31 cellular contexts compared by ENCODE assay signal in the genomic region with DNA sequence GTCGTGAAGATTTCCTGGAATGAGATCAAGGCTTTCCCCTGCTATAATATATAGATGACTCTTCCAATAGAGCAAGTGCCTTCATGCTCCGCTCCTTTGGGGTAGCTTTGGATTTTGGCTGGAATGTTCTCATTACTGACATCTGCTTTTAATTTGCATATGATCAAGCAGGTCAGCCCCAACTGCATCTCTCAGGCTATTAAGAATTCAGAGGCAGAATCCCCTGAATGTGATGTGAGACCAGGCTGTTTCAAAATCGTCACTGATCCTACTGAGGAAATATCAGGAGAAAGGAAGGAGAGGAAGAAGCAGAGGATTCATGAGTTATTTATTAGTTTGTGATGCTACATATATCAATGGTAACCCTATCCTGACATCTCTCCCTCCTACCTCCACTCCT.
"Had no signal": no experiment of that assay in that cellular context is flagged by ENCODE, and none has a peak within 500 bp of the region (broad histone marks: within the 10 kb centered on the region; RNA-seq: fewer than 3 reads in every experiment).

No MANE protein-coding gene starts in this region.

- DNase-seq: activated B cell treated with CpG ODN at 0.5 μM for 24 hours; activated CD4-positive, alpha-beta memory T cell treated with anti-CD3 and anti-CD28 coated beads, Interleukin-2, amount 10 ng/mL, durations not matched to agents 7 days and 5 days; activated CD4-positive, alpha-beta T cell treated with anti-CD3 and anti-CD28 coated beads for 4 hours; activated CD4-positive, CD25-positive, alpha-beta regulatory T cell treated with anti-CD3 and anti-CD28 coated beads, Interleukin-2, amount 50 U/mL, for 72 hours; activated CD8-positive, alpha-beta memory T cell treated with anti-CD3 and anti-CD28 coated beads for 24 hours; activated CD8-positive, alpha-beta memory T cell treated with anti-CD3 and anti-CD28 coated beads, Interleukin-2, amount 10 ng/mL, durations not matched to agents 7 days and 5 days; activated CD8-positive, alpha-beta memory T cell treated with anti-CD3 and anti-CD28 coated beads, Interleukin-2, amount 50 U/mL, for 48 hours; activated effector memory CD4-positive, alpha-beta T cell treated with Interleukin-2 at 50 U/mL for 16 hours; activated naive CD4-positive, alpha-beta T cell treated with anti-CD3 and anti-CD28 coated beads, Interleukin-2, amount 10 ng/mL, durations not matched to agents 7 days and 5 days; activated naive CD8-positive, alpha-beta T cell treated with anti-CD3 and anti-CD28 coated beads, Interleukin-2, amount 50 U/mL, for 24 hours; activated T-cell treated with anti-CD3 and anti-CD28 coated beads, Interleukin-2, amount 50 U/mL, for 48 hours; aorta; brain microvascular endothelial cell; central memory CD4-positive, alpha-beta T cell; Kasumi-1; MG63; NCI-H1048; NCI-H1105 treated with DMSO at 0.1 percent for 48 hours; NCI-H1436; NCI-H1694; NCI-H1930; NCI-H2081 treated with DMSO at 0.1 percent for 48 hours; NCI-H226; NCI-H446 treated with DMSO at 0.1 percent for 48 hours; NCI-H524 treated with DMSO at 0.1 percent for 48 hours; SHP77 treated with DMSO at 0.1 percent for 48 hours; SW 1271; T-helper 1 cell; T-helper 2 cell; T-helper 9 cell had no signal

- H3K4me3 ChIP-seq: MG63, SJSA1 had no signal
